Comparison of ENCODE assay signal across 8 cellular contexts in genomic region chr17:67824735-67825626, GRCh38. TPM values are rescaled to one million over a fixed set of nuclear protein-coding genes. Genes with fewer than 3 reads are reported as not detected.
DNase-seq lines count a peak whose midpoint lies in the region; ATAC-seq, FAIRE-seq and TF ChIP-seq lines count a peak whose summit lies in the region.

Gene BPTF, plus strand, starts transcription at chr17:67825503. Its CDS starts 222 bp downstream, at chr17:67825725.

- H3K4me3 ChIP-seq in pancreas: peak within 1 kb of the TSS; percentile 63 to 76 (median 72)
- peak within 1 kb of the TSS; percentile 86 for H3K4me3 ChIP-seq in tibial artery

- FAIRE-seq in pancreas (lab: Jason Lieb, UNC): no peak

- H3K36me3 Mint-ChIP-seq in activated naive CD8-positive, alpha-beta T cell: no peaks in the 10 kb centered on the region

- H3K4me1 ChIP-seq in pancreas (peaks cover 0 to 18% (median 12%) of the 10 kb centered on the region in 3 donors), tibial artery (peaks cover 0 to 36% (median 24%) of the 10 kb centered on the region in 4 donors)

- ATAC-seq in HG02588 (IDR thresholded peaks at IDR 0.05; ENCODE audit: unreplicated experiment) (peak; percentile 88), pancreas (peak; percentile 94 to 98 (median 96))

- H3K27me3 ChIP-seq in pancreas (no peaks in the 10 kb centered on the region), tibial artery (no peaks in the 10 kb centered on the region)

- H3K36me3 ChIP-seq in pancreas: no peaks in the 10 kb centered on the region
- H3K36me3 ChIP-seq in tibial artery: no peaks in the 10 kb centered on the region

- TF ChIP-seq CTCF in pancreas (IDR thresholded peaks at IDR 0.05): peak; percentile 90 to 98 (median 98)
- TF ChIP-seq CTCF in tibial artery (IDR thresholded peaks at IDR 0.05): peak; percentile 96 to 99

- H3K27ac ChIP-seq in pancreas (peak within 1 kb of the TSS; percentile 76 to 94 (median 90)), tibial artery (peak within 1 kb of the TSS; percentile 94 to 99)

- TF ChIP-seq POLR2A in GM10847 (IDR thresholded peaks at IDR 0.05; ENCODE audit: extremely low read depth, insufficient read length): peak; percentile 78

- 0 to 1% methylated on average over 58 to 88 of the region's 88 CpGs for WGBS in pancreas, 2 donors

- DNase-seq in NCI-H1048 (lab: John Stamatoyannopoulos, UW) (peak; percentile 82), SKM-1 (lab: John Stamatoyannopoulos, UW; ENCODE audit: unreplicated experiment) (peak; percentile 83), head of caudate nucleus (peak; percentile 71 to 96 (median 92)), pancreas (peak; percentile 88 to 98 (median 93)), tibial artery (peak; percentile 86 to 95)

- intact Hi-C loops in head of caudate nucleus (cut with DNase I) (loop anchor here (5.0 kb wide), 1 partner anchor 108 kb away; the partner anchor contains the start of gene NOL11), pancreas (cut with DNase I) (no loop called here), tibial artery (cut with DNase I; ENCODE audit: low total_unique reads) (loop anchor here (5.0 kb wide), 2 partner anchors 113 to 212 kb away; partner anchors contain the start of gene KPNA2)

- H3K4me3 Mint-ChIP-seq in activated naive CD8-positive, alpha-beta T cell: peak within 1 kb of the TSS; percentile 95

- peaks cover 30% of the 10 kb centered on the region for H3K4me1 Mint-ChIP-seq in activated naive CD8-positive, alpha-beta T cell (ENCODE audit: low read depth)

- peak within 1 kb of the TSS; percentile 95 for H3K27ac Mint-ChIP-seq in activated naive CD8-positive, alpha-beta T cell

- no peaks in the 10 kb centered on the region for H3K9me3 Mint-ChIP-seq in activated naive CD8-positive, alpha-beta T cell (ENCODE audit: low read depth)

- H3K27me3 Mint-ChIP-seq in activated naive CD8-positive, alpha-beta T cell: no peaks in the 10 kb centered on the region

- H3K9me3 ChIP-seq in pancreas: no peaks in the 10 kb centered on the region
- H3K9me3 ChIP-seq in tibial artery: no peaks in the 10 kb centered on the region

RNA-seq across cellular contexts. Expression of gene BPTF, which starts in this region (rescaled TPM):
- 10 to 100 TPM; 32.2 to 59.1 (median 39.0) TPM for total RNA-seq in pancreas
- polyA plus RNA-seq in pancreas: 10 to 100 TPM; 15.5 to 17.7 TPM

Comparison
In these comparisons a context has a peak if more than half of its experiments do, and no peak if none do; other contexts are left out.
1. Peak in every context shown above with its lines: DNase-seq, ATAC-seq, H3K4me3 ChIP-seq and H3K27ac ChIP-seq.
2. intact Hi-C loops: an anchor here in head of caudate nucleus (5.0 kb wide) and tibial artery (5.0 kb wide); none called in pancreas.